ENCODE assay signal across 8 cellular contexts in the genomic region with DNA sequence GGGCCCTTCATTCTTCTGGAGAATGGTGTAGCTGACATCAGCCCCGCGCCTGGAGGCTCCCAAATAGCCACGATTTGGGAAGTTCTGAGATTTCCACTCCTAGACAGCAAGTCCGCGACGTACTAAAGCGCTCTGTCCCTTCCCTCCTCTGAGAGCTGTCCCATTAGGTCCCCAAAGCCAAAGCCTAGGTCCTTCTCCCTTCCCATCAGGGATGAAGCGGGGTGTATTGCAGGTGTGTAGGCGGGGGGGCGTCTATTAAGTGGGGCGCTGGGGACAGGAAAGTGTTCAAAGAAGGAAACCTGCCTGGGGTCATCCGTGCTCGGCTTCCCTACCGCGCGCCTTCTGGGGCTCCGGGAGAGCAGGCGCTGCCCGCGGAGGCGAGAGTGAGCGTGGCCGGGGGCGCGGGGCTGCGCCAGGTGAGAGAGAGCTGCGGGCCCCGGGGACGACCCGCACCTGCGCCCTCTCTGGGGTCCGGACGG. TPM values are rescaled to one million over a fixed set of nuclear protein-coding genes. Genes with fewer than 3 reads are reported as not detected.
A peak's percentile ranks its signal among the peaks of the same experiment; 100 is the strongest.
DNase-seq lines count a peak whose midpoint lies in the region; ATAC-seq and TF ChIP-seq lines count a peak whose summit lies in the region.

No MANE protein-coding gene starts in this region.

- TF ChIP-seq CTCF in GM10266 (IDR thresholded peaks at IDR 0.05; ENCODE audit: control insufficient read depth, insufficient read depth, low read depth, missing control alignments) = no peak
- no peak for TF ChIP-seq CTCF in endothelial cell (IDR thresholded peaks at IDR 0.05; ENCODE audit: unreplicated experiment)
- no peak for TF ChIP-seq CTCF in nephron (IDR thresholded peaks at IDR 0.05; ENCODE audit: unreplicated experiment in 3 of 3)

- H3K4me1 Mint-ChIP-seq in IgD-negative memory B cell (peaks cover 7 to 27% (median 23%) of the 10 kb centered on the region in 3 donors), endothelial cell (ENCODE audit: unreplicated experiment) (peaks cover 8% of the 10 kb centered on the region), nephron (peaks cover 42% of the 10 kb centered on the region)

- H3K36me3 Mint-ChIP-seq in IgD-negative memory B cell = no peaks in the 10 kb centered on the region
- H3K36me3 Mint-ChIP-seq in endothelial cell (ENCODE audit: low read depth, unreplicated experiment) = no peaks in the 10 kb centered on the region
- H3K36me3 Mint-ChIP-seq in nephron (ENCODE audit: low read depth) = peaks cover 22% of the 10 kb centered on the region

- H3K27me3 Mint-ChIP-seq in IgD-negative memory B cell (peaks cover 18% of the 10 kb centered on the region), endothelial cell (ENCODE audit: unreplicated experiment) (peaks cover 3% of the 10 kb centered on the region), nephron (ENCODE audit: low read depth) (peaks cover 10% of the 10 kb centered on the region)

- H3K4me3 Mint-ChIP-seq in IgD-negative memory B cell (peak overlapping the region; percentile 85 to 91 (median 91)), endothelial cell (ENCODE audit: unreplicated experiment) (peak overlapping the region; percentile 78), nephron (peak overlapping the region; percentile 90 to 93 (median 92))

- H3K27ac Mint-ChIP-seq in IgD-negative memory B cell (peak overlapping the region in 1 of 3 donors; percentile 70), endothelial cell (ENCODE audit: unreplicated experiment) (no peak overlapping the region), nephron (peak overlapping the region; percentile 95 to 97 (median 96))

- DNase-seq in GM10266 (ENCODE audit: extremely low spot score) (peak; percentile 8), endothelial cell (ENCODE audit: low spot score) (peak; percentile 11), NCI-H82 (lab: John Stamatoyannopoulos, UW) (no peak), CD1c-positive myeloid dendritic cell (ENCODE audit: extremely low spot score) (no peak)

- H3K9me3 Mint-ChIP-seq in IgD-negative memory B cell (peaks cover 0 to 6% (median 4%) of the 10 kb centered on the region in 3 donors), endothelial cell (ENCODE audit: unreplicated experiment) (no peaks in the 10 kb centered on the region), nephron (peaks cover 16% of the 10 kb centered on the region)

- no peak for ATAC-seq in HG03378 (IDR thresholded peaks at IDR 0.05; ENCODE audit: unreplicated experiment)
- no peak for ATAC-seq in activated CD4-positive, CD25-positive, alpha-beta regulatory T cell treated with anti-CD3 and anti-CD28 coated beads, Interleukin-2, amount 50 U/mL, for 24 hours

RNA-seq across cellular contexts. Expression of a gene that starts 0.6 kb away (rescaled TPM):
- 9.0 TPM for polyA plus RNA-seq in IgD-negative memory B cell
- total RNA-seq in endothelial cell (ENCODE audit: unreplicated experiment) = 0.08 TPM

Comparison
In these comparisons a context has a peak if more than half of its experiments do, and no peak if none do; other contexts are left out.
1. DNase-seq: peak in GM10266 (single experiment) and endothelial cell (single experiment); none in NCI-H82 (single experiment) and CD1c-positive myeloid dendritic cell (single experiment).
2. Peak in every context shown above with its lines, with median percentiles within 50 percentile points of each other: H3K4me3 Mint-ChIP-seq.